Comparison of ENCODE assay signal across 13 cellular contexts in genomic region chr12:121981456-121981855, GRCh38. TPM values are rescaled to one million over a fixed set of nuclear protein-coding genes. Genes with fewer than 3 reads are reported as not detected.
DNase-seq lines count a peak whose midpoint lies in the region; ATAC-seq lines count a peak whose summit lies in the region.
"Had no signal": no experiment of that assay in that cellular context is flagged by ENCODE, and none has a peak within 500 bp of the region (broad histone marks: within the 10 kb centered on the region; RNA-seq: fewer than 3 reads in every experiment).

No MANE protein-coding gene starts in this region.

- H2AFZ ChIP-seq in Karpas-422 (ENCODE audit: low read length) = no peak overlapping the region
- H2AFZ ChIP-seq: GM23248 had no signal

- H3K4me3 Mint-ChIP-seq in T-helper 17 cell = no peak overlapping the region
- H3K4me3 Mint-ChIP-seq in stimulated activated memory B cell treated with anti-CD40 and anti-IgM and Interleukin-4, amounts not matched to agents 10 μg/mL and 1 μg/mL and 100 μg/mL, for 72 hours = no peak overlapping the region

- H3K79me2 ChIP-seq in Karpas-422 (ENCODE audit: low read length) = no peaks in the 10 kb centered on the region

- DNase-seq in Karpas-422 = peak; percentile 81
- DNase-seq in T-helper 17 cell = no peak
- DNase-seq in epidermal melanocyte (ENCODE audit: insufficient read length, low spot score) = no peak
- DNase-seq in cortex of kidney (lab: John Stamatoyannopoulos, UW) = no peak
- DNase-seq in AML-193 (lab: John Stamatoyannopoulos, UW) = no peak
- DNase-seq: 8988T; Caco-2; CD8-positive, alpha-beta memory T cell; DMS53; GM23248 had no signal

- H3K36me3 ChIP-seq in BLaER1 (no peaks in the 10 kb centered on the region), Karpas-422 (ENCODE audit: insufficient read depth, low read length) (no peaks in the 10 kb centered on the region)

- H3K9me3 ChIP-seq in BLaER1 (no peaks in the 10 kb centered on the region), Karpas-422 (ENCODE audit: low read length) (no peaks in the 10 kb centered on the region), T-helper 17 cell (ENCODE audit: control insufficient read depth, low read length, poor library complexity, severe bottlenecking) (no peaks in the 10 kb centered on the region)
- H3K9me3 ChIP-seq: Caco-2 had no signal

- H3K4me3 ChIP-seq in BLaER1 = no peak overlapping the region
- H3K4me3 ChIP-seq in Karpas-422 (ENCODE audit: low read length) = peak overlapping the region; percentile 10; the same call in 1 of the 2 replicates
- H3K4me3 ChIP-seq: GM23248 had no signal

- no peaks in the 10 kb centered on the region for H3K4me1 Mint-ChIP-seq in T-helper 17 cell
- peaks cover 40% of the 10 kb centered on the region for H3K4me1 Mint-ChIP-seq in stimulated activated memory B cell treated with anti-CD40 and anti-IgM and Interleukin-4, amounts not matched to agents 10 μg/mL and 1 μg/mL and 100 μg/mL, for 72 hours
- H3K4me1 Mint-ChIP-seq: CD8-positive, alpha-beta memory T cell had no signal

- H4K20me1 ChIP-seq in BLaER1 (no peaks in the 10 kb centered on the region), Karpas-422 (ENCODE audit: insufficient read depth, low read depth, low read length) (no peaks in the 10 kb centered on the region)

- H3K4me2 ChIP-seq in BLaER1 = peak overlapping the region; percentile 75
- peak overlapping the region; percentile 63 for H3K4me2 ChIP-seq in Karpas-422 (ENCODE audit: low read depth, low read length, poor library complexity, severe bottlenecking)

- no peak for ATAC-seq in T-helper 17 cell
- no peak for ATAC-seq in stimulated activated memory B cell treated with anti-CD40 and anti-IgM and Interleukin-4, amounts not matched to agents 10 μg/mL and 1 μg/mL and 100 μg/mL, for 72 hours

- H3K27ac Mint-ChIP-seq in T-helper 17 cell = peak overlapping the region; percentile 16
- H3K27ac Mint-ChIP-seq in stimulated activated memory B cell treated with anti-CD40 and anti-IgM and Interleukin-4, amounts not matched to agents 10 μg/mL and 1 μg/mL and 100 μg/mL, for 72 hours = peak overlapping the region; percentile 99
- H3K27ac Mint-ChIP-seq: CD8-positive, alpha-beta memory T cell had no signal

- no peaks in the 10 kb centered on the region for H3K9me3 Mint-ChIP-seq in stimulated activated memory B cell treated with anti-CD40 and anti-IgM and Interleukin-4, amounts not matched to agents 10 μg/mL and 1 μg/mL and 100 μg/mL, for 72 hours
- H3K9me3 Mint-ChIP-seq: CD8-positive, alpha-beta memory T cell; IgD-negative memory B cell had no signal

- no peaks in the 10 kb centered on the region for H3K27me3 ChIP-seq in BLaER1
- H3K27me3 ChIP-seq in Karpas-422 (ENCODE audit: low read length) = no peaks in the 10 kb centered on the region

- H3K4me1 ChIP-seq in BLaER1 (peaks cover 60% of the 10 kb centered on the region), Karpas-422 (ENCODE audit: low read length) (peaks cover 66% of the 10 kb centered on the region)
- H3K4me1 ChIP-seq: Caco-2 had no signal

- H3K9ac ChIP-seq in BLaER1 = no peak overlapping the region
- H3K9ac ChIP-seq in Karpas-422 (ENCODE audit: low read length) = peak overlapping the region; percentile 73
- H3K9ac ChIP-seq: GM23248 had no signal

- H3K27ac ChIP-seq in BLaER1 = peak overlapping the region; percentile 71
- peak overlapping the region; percentile 98 for H3K27ac ChIP-seq in Karpas-422 (ENCODE audit: low read length)
- H3K27ac ChIP-seq: GM23248 had no signal

- H3K27me3 Mint-ChIP-seq in T-helper 17 cell = no peaks in the 10 kb centered on the region
- H3K27me3 Mint-ChIP-seq in stimulated activated memory B cell treated with anti-CD40 and anti-IgM and Interleukin-4, amounts not matched to agents 10 μg/mL and 1 μg/mL and 100 μg/mL, for 72 hours = no peaks in the 10 kb centered on the region
- H3K27me3 Mint-ChIP-seq: IgD-negative memory B cell had no signal

- H3K9me2 ChIP-seq in Karpas-422 (replicated peaks; ENCODE audit: insufficient read depth, low read length) = no peaks in the 10 kb centered on the region

- no peaks in the 10 kb centered on the region for H3K36me3 Mint-ChIP-seq in T-helper 17 cell (ENCODE audit: low read depth)
- H3K36me3 Mint-ChIP-seq in stimulated activated memory B cell treated with anti-CD40 and anti-IgM and Interleukin-4, amounts not matched to agents 10 μg/mL and 1 μg/mL and 100 μg/mL, for 72 hours = no peaks in the 10 kb centered on the region
- H3K36me3 Mint-ChIP-seq: CD8-positive, alpha-beta memory T cell; IgD-negative memory B cell had no signal

RNA-seq across cellular contexts. Expression of gene BCL7A, which starts 40.2 kb away (rescaled TPM):
- 67.2 and 75.5 TPM in 2 replicates for total RNA-seq in Karpas-422 (2014; rRNA removed; shearing (Covaris generic); ENCODE audit: low replicate concordance)
- total RNA-seq in T-helper 17 cell = 1 to 10 TPM; 2.6 to 4.0 TPM

Comparison
In these comparisons a context has a peak if more than half of its experiments do, and no peak if none do; other contexts are left out.
1. RNA of gene BCL7A, which starts 40.2 kb away (total RNA-seq): 67.2 to 75.5 TPM in Karpas-422; 2.6 to 4.0 TPM in T-helper 17 cell; every median in the first group is over 10 times any median in the second.